Comparison of ENCODE assay signal across 10 cellular contexts in the genomic region with DNA sequence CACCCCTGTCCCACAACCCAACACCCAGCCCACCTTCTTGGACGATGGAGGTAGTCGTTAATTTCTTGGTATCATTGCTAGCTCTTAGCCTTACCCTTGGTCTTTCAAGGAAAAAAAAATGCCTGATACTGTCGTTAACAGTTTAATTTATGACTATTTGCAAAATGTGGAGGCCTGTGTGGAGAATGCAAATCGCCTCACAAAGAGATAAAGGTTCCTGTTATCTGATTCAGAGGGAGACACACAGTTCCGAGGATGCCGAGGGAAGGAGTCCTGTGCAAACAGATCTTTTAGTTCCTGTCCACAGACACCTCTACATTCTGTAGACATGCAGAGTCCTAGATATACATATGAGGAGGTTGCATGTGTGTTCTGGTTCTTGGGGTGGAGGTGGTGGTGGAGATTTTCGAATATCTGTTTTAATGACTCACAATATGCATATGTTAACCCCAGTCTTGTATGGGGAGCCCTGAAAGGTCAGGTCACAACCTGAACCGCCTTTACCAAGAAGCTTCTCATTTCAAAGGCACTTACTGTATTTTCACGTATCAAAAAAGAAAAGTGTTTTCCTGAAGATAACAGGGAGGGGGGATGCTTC. TPM values are rescaled to one million over a fixed set of nuclear protein-coding genes. Genes with fewer than 3 reads are reported as not detected.
DNase-seq lines count a peak whose midpoint lies in the region; ATAC-seq and TF ChIP-seq lines count a peak whose summit lies in the region.
"Had no signal": no experiment of that assay in that cellular context is flagged by ENCODE, and none has a peak within 500 bp of the region (broad histone marks: within the 10 kb centered on the region; RNA-seq: fewer than 3 reads in every experiment).

No MANE protein-coding gene starts in this region.

- TF ChIP-seq CTCF in left ventricle myocardium inferior (IDR thresholded peaks at IDR 0.05; ENCODE audit: borderline replicate concordance) = no peak
- TF ChIP-seq CTCF in vagina (IDR thresholded peaks at IDR 0.05) = no peak

- H3K9me3 ChIP-seq in left ventricle myocardium inferior (replicated peaks) (no peaks in the 10 kb centered on the region), mucosa of stomach (ENCODE audit: control insufficient read depth, low read length) (no peaks in the 10 kb centered on the region), vagina (no peaks in the 10 kb centered on the region)

- peaks cover 83% of the 10 kb centered on the region for H3K27me3 Mint-ChIP-seq in T-helper 2 cell treated with Interferon-gamma antibody and Interleukin-4, amounts not matched to agents 5 μg/mL and 100 μg/mL, for 36 hours (ENCODE audit: low read depth)

- peak overlapping the region; percentile 88 for H3K4me3 ChIP-seq in left ventricle myocardium inferior
- peak overlapping the region; percentile 96 for H3K4me3 ChIP-seq in mucosa of stomach (ENCODE audit: low read length)
- peak overlapping the region; percentile 67 to 85 for H3K4me3 ChIP-seq in vagina
- H3K4me3 ChIP-seq: BLaER1 treated with 17β-estradiol and CSF1 and Interleukin-3, amounts not matched to agents 10 nM and 100 nM had no signal

- peaks cover 32% of the 10 kb centered on the region for H3K27me3 ChIP-seq in left ventricle myocardium inferior (ENCODE audit: low read depth)
- H3K27me3 ChIP-seq in mucosa of stomach (ENCODE audit: control insufficient read depth, insufficient read depth, low read length) = no peaks in the 10 kb centered on the region
- H3K27me3 ChIP-seq in vagina = no peaks in the 10 kb centered on the region

- DNase-seq in left ventricle myocardium inferior = no peak
- no peak for DNase-seq in Right ventricle myocardium inferior (ENCODE audit: missing footprints)
- no peak for DNase-seq in vagina (ENCODE audit: extremely low spot score in 2 of 2)
- no peak for DNase-seq in T-helper 2 cell treated with Interferon-gamma antibody and Interleukin-4, amounts not matched to agents 5 μg/mL and 100 μg/mL, for 36 hours (ENCODE audit: low spot score)
- no peak for DNase-seq in stimulated activated naive CD8-positive, alpha-beta T cell treated with anti-CD3 and anti-CD28 coated beads, Interleukin-15, Interleukin-2, amounts not matched to agents 100 U/mL and 50 U/mL, for 24 hours
- DNase-seq: activated naive CD8-positive, alpha-beta T cell treated with anti-CD3 and anti-CD28 coated beads for 36 hours had no signal

- H3K4me1 Mint-ChIP-seq in T-helper 2 cell treated with Interferon-gamma antibody and Interleukin-4, amounts not matched to agents 5 μg/mL and 100 μg/mL, for 36 hours (ENCODE audit: low read depth) = no peaks in the 10 kb centered on the region

- H3K9me3 Mint-ChIP-seq in T-helper 2 cell treated with Interferon-gamma antibody and Interleukin-4, amounts not matched to agents 5 μg/mL and 100 μg/mL, for 36 hours = peaks cover 3% of the 10 kb centered on the region

- intact Hi-C loops in left ventricle myocardium inferior (cut with micrococcal nuclease) = no loop called here
- intact Hi-C loops in Right ventricle myocardium inferior (cut with DNase I) = loop anchor here (10.0 kb wide), 2 partner anchors 1311 to 1629 kb away; partner anchors contain the start of gene ARRDC4
- intact Hi-C loops in vagina (cut with DNase I) = loop anchor here (5.0 to 10.0 kb wide), 2 partner anchors 891 to 1009 kb away; no protein-coding TSS in a partner anchor

- peaks cover 78% of the 10 kb centered on the region for H3K4me1 ChIP-seq in left ventricle myocardium inferior
- peaks cover 17% of the 10 kb centered on the region for H3K4me1 ChIP-seq in mucosa of stomach (ENCODE audit: control insufficient read depth, insufficient read depth, low read length)
- H3K4me1 ChIP-seq in vagina = peaks cover 4% of the 10 kb centered on the region
- H3K4me1 ChIP-seq: BLaER1 treated with 17β-estradiol and CSF1 and Interleukin-3, amounts not matched to agents 10 nM and 100 nM had no signal

- no peak overlapping the region for H3K4me3 Mint-ChIP-seq in T-helper 2 cell treated with Interferon-gamma antibody and Interleukin-4, amounts not matched to agents 5 μg/mL and 100 μg/mL, for 36 hours
- H3K4me3 Mint-ChIP-seq: activated naive CD8-positive, alpha-beta T cell treated with anti-CD3 and anti-CD28 coated beads for 36 hours had no signal

- H3K27ac Mint-ChIP-seq in T-helper 2 cell treated with Interferon-gamma antibody and Interleukin-4, amounts not matched to agents 5 μg/mL and 100 μg/mL, for 36 hours = no peak overlapping the region
- H3K27ac Mint-ChIP-seq: activated naive CD8-positive, alpha-beta T cell treated with anti-CD3 and anti-CD28 coated beads for 36 hours had no signal

- H3K36me3 Mint-ChIP-seq in T-helper 2 cell treated with Interferon-gamma antibody and Interleukin-4, amounts not matched to agents 5 μg/mL and 100 μg/mL, for 36 hours (ENCODE audit: low read depth) = peaks cover 3% of the 10 kb centered on the region

- peaks cover 15% of the 10 kb centered on the region for H3K36me3 ChIP-seq in left ventricle myocardium inferior
- no peaks in the 10 kb centered on the region for H3K36me3 ChIP-seq in mucosa of stomach (ENCODE audit: control insufficient read depth, insufficient read depth, low read length)
- peaks cover 0 to 22% of the 10 kb centered on the region in 2 donors for H3K36me3 ChIP-seq in vagina
- H3K36me3 ChIP-seq: BLaER1 treated with 17β-estradiol and CSF1 and Interleukin-3, amounts not matched to agents 10 nM and 100 nM had no signal

- H3K27ac ChIP-seq in left ventricle myocardium inferior (replicated peaks) (peak overlapping the region; percentile 96), cingulate gyrus (ENCODE audit: low read depth, low read length) (peak overlapping the region; percentile 72), vagina (peak overlapping the region; percentile 99)
- H3K27ac ChIP-seq: BLaER1 treated with 17β-estradiol and CSF1 and Interleukin-3, amounts not matched to agents 10 nM and 100 nM had no signal

- no peak for TF ChIP-seq POLR2A in vagina (IDR thresholded peaks at IDR 0.05)

- ATAC-seq in Right ventricle myocardium inferior (no peak), HG03565 (IDR thresholded peaks at IDR 0.05; ENCODE audit: unreplicated experiment) (no peak)
- no peak for ATAC-seq in stimulated activated naive CD8-positive, alpha-beta T cell treated with anti-CD3 and anti-CD28 coated beads, Interleukin-15, Interleukin-2, amounts not matched to agents 100 U/mL and 50 U/mL, for 24 hours

- peak overlapping the region; percentile 88 for H3K9ac ChIP-seq in mucosa of stomach (ENCODE audit: low read length)
- H3K9ac ChIP-seq: BLaER1 treated with 17β-estradiol and CSF1 and Interleukin-3, amounts not matched to agents 10 nM and 100 nM had no signal

RNA-seq across cellular contexts. Expression of gene NR2F2, which starts 5.6 kb away (rescaled TPM):
- total RNA-seq in left ventricle myocardium inferior (12.8 TPM), Right ventricle myocardium inferior (14.2 TPM), vagina (39.8 TPM)
- total RNA-seq: activated naive CD8-positive, alpha-beta T cell treated with anti-CD3 and anti-CD28 coated beads for 36 hours had no signal
